18 cellular contexts compared by ENCODE assay signal in the genomic region with DNA sequence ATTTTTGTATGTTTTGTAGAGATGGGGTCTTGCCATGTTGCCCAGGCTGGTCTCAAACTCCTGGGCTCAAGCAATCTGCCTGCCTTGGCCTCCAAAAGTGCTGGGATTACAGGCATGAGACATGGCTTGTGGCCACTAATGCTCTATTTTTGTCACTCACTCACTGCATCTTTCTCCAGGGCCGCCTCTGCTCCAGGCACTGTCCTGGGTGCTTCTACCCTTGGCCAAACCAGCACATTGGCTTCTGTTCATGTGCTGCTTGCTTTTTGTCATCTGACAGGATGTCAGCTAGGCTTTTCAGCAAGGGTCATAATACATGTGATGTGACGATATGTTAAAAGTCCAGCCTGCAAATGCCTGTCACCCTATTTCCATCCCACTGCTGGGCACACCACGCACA.
"Had no signal": no experiment of that assay in that cellular context is flagged by ENCODE, and none has a peak within 500 bp of the region (broad histone marks: within the 10 kb centered on the region; RNA-seq: fewer than 3 reads in every experiment).

No MANE protein-coding gene starts in this region.

- H3K27ac ChIP-seq: adrenal gland, brain microvascular endothelial cell, neural progenitor cell, ovary, stomach had no signal

- H3K4me3 Mint-ChIP-seq: activated T-cell treated with anti-CD3 and anti-CD28 coated beads, Interleukin-2, amount 50 U/mL, for 4 hours; memory B cell had no signal

- H3K27ac Mint-ChIP-seq: memory B cell, neural progenitor cell, T-helper 17 cell had no signal

- H3K36me3 ChIP-seq: neural progenitor cell, ovary had no signal

- H3K27me3 ChIP-seq: adrenal gland, brain microvascular endothelial cell, dorsolateral prefrontal cortex, ovary, stomach had no signal

- ATAC-seq: activated T-cell treated with anti-CD3 and anti-CD28 coated beads, Interleukin-2, amount 50 U/mL, for 4 hours; esophagus mucosa; left colon; SK-N-SH treated with all-trans-retinoic acid at 6 μM for 48 hours; T-helper 17 cell had no signal

- FAIRE-seq: urothelium cell line had no signal

- H3K4me2 ChIP-seq: neural progenitor cell had no signal

- H3K9me3 ChIP-seq: adrenal gland, ovary, stomach had no signal

- H3K4me1 ChIP-seq: adrenal gland had no signal

- H3K9ac ChIP-seq: neural progenitor cell had no signal

- H3K4me3 ChIP-seq: adrenal gland, neural progenitor cell, ovary, stomach had no signal

- H3K27me3 Mint-ChIP-seq: memory B cell, T-helper 17 cell had no signal

- H3K9me3 Mint-ChIP-seq: activated T-cell treated with anti-CD3 and anti-CD28 coated beads, Interleukin-2, amount 50 U/mL, for 4 hours; memory B cell; neural progenitor cell had no signal

- DNase-seq: activated CD4-positive, alpha-beta T cell treated with anti-CD3 and anti-CD28 coated beads, Interleukin-2, amount 50 U/mL, for 4 hours; activated CD4-positive, CD25-positive, alpha-beta regulatory T cell treated with anti-CD3 and anti-CD28 coated beads, Interleukin-2, amount 50 U/mL, for 72 hours; activated gamma-delta T cell treated with Interleukin-2 at 50 U/mL for 16 hours; activated T-cell treated with anti-CD3 and anti-CD28 coated beads, Interleukin-2, amount 50 U/mL, for 4 hours; adrenal gland; brain microvascular endothelial cell; glutamatergic neuron; left colon; ovary; stimulated activated CD4-positive, alpha-beta T cell treated with anti-CD3 and anti-CD28 coated beads, Interleukin-4, amount 100 ng/mL, for 24 hours; stomach; T-helper 17 cell had no signal

- H2AFZ ChIP-seq: neural progenitor cell had no signal
